8 cellular contexts compared by ENCODE assay signal in the genomic region with DNA sequence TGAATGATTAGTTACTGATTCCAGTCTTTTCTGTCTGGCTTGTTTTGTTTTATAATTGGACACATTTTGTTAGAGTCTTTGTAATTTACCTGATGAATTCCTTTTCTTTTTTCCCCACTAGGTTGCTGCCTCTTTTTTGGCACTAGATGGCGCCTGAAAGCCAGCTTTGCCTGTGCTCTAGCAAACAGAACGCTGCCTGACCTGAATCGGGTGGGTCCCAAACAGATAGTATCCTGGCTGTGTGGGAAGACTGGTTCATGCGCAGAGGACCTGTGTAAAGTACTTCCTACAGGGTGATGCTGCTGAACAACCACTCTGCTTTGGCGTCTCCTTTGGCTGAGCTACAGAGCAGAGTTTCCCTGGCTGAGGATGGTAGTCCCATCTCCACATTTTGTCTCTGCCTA.
DNase-seq lines count a peak whose midpoint lies in the region; ATAC-seq, FAIRE-seq and TF ChIP-seq lines count a peak whose summit lies in the region.

No MANE protein-coding gene starts in this region.

- CTCF ChIA-PET in HEK293T (lab: Yijun Ruan, JAX) = no interaction called here

- H3K4me3 ChIP-seq in Peyer's patch (no peak overlapping the region), bronchial epithelial cell (ENCODE audit: low read depth, low read length) (no peak overlapping the region), osteoblast (ENCODE audit: insufficient read depth, low read length) (no peak overlapping the region), right atrium auricular region (no peak overlapping the region)

- peak; percentile 5 for DNase-seq in NCI-H146 (lab: John Stamatoyannopoulos, UW)
- no peak for DNase-seq in NCI-H146 treated with DMSO at 0.1 percent for 48 hours (lab: John Stamatoyannopoulos, UW; ENCODE audit: unreplicated experiment)
- DNase-seq in HEK293T (ENCODE audit: extremely low spot score) = peak; percentile 30
- peak in 2 of 3 donors; percentile 40 to 45 for DNase-seq in Peyer's patch
- DNase-seq in bronchial epithelial cell (ENCODE audit: low read depth) = peak; percentile 48
- no peak for DNase-seq in osteoblast (ENCODE audit: insufficient read length, low spot score, missing footprints)
- no peak for DNase-seq in right atrium auricular region (ENCODE audit: low spot score)

- no peaks in the 10 kb centered on the region for H3K36me3 ChIP-seq in Peyer's patch
- no peaks in the 10 kb centered on the region for H3K36me3 ChIP-seq in bronchial epithelial cell (ENCODE audit: control insufficient read depth, insufficient read depth, low read length)
- no peaks in the 10 kb centered on the region for H3K36me3 ChIP-seq in osteoblast (ENCODE audit: insufficient read depth, low read length)
- H3K36me3 ChIP-seq in right atrium auricular region = no peaks in the 10 kb centered on the region

- no peaks in the 10 kb centered on the region for H4K20me1 ChIP-seq in osteoblast (ENCODE audit: insufficient read depth, low read length)

- no peaks in the 10 kb centered on the region for H3K79me2 ChIP-seq in osteoblast (ENCODE audit: insufficient read depth, low read length)

- TF ChIP-seq POLR2A in Peyer's patch (IDR thresholded peaks at IDR 0.05) = no peak

- ATAC-seq in HG03521 (IDR thresholded peaks at IDR 0.05; ENCODE audit: unreplicated experiment) = no peak

- TF ChIP-seq CTCF in Peyer's patch (IDR thresholded peaks at IDR 0.05) (peak in 3 of 6 experiments; percentile 42 to 52 (median 47)), bronchial epithelial cell (IDR thresholded peaks at IDR 0.05; ENCODE audit: insufficient read depth, low read length, severe bottlenecking) (peak; percentile 46), osteoblast (IDR thresholded peaks at IDR 0.05; ENCODE audit: extremely low read depth, low read depth, low read length) (peak; percentile 44), right atrium auricular region (IDR thresholded peaks at IDR 0.05) (peak in 1 of 2 donors; percentile 31)

- H3K9me3 ChIP-seq in Peyer's patch (peaks cover 0 to 20% (median 3%) of the 10 kb centered on the region in 4 donors), osteoblast (ENCODE audit: low read depth, low read length) (peaks cover 2% of the 10 kb centered on the region), right atrium auricular region (peaks cover 9 to 53% of the 10 kb centered on the region in 2 donors)

- H3K27me3 ChIP-seq in Peyer's patch = no peaks in the 10 kb centered on the region
- no peaks in the 10 kb centered on the region for H3K27me3 ChIP-seq in bronchial epithelial cell (ENCODE audit: control insufficient read depth, insufficient read depth, low read length)
- H3K27me3 ChIP-seq in osteoblast (ENCODE audit: insufficient read depth, low read length) = no peaks in the 10 kb centered on the region
- no peaks in the 10 kb centered on the region for H3K27me3 ChIP-seq in right atrium auricular region

- POLR2A ChIA-PET in HEK293T (lab: Yijun Ruan, JAX) = no interaction called here

- no peak for FAIRE-seq in bronchial epithelial cell (lab: Jason Lieb, UNC)

- H3K4me1 ChIP-seq in Peyer's patch (no peaks in the 10 kb centered on the region), osteoblast (ENCODE audit: insufficient read depth, low read length) (no peaks in the 10 kb centered on the region), right atrium auricular region (no peaks in the 10 kb centered on the region)

- no peak overlapping the region for H2AFZ ChIP-seq in osteoblast (ENCODE audit: low read length)

- H3K27ac ChIP-seq in Peyer's patch (no peak overlapping the region), osteoblast (ENCODE audit: low read depth, low read length) (no peak overlapping the region), right atrium auricular region (no peak overlapping the region)

- no peak overlapping the region for H3K4me2 ChIP-seq in osteoblast (ENCODE audit: insufficient read depth, low read length)

TF ChIP-seq in HEK293T, 16 proteins besides CTCF, POLR2A, EP300 and RAD21:
- TF ChIP-seq ARNT (IDR thresholded peaks at IDR 0.05) (no peak), SP1 (IDR thresholded peaks at IDR 0.05) (no peak), NFRKB (IDR thresholded peaks at IDR 0.05) (no peak), FOXM1 (IDR thresholded peaks at IDR 0.05; ENCODE audit: borderline replicate concordance) (no peak), ELF4 (IDR thresholded peaks at IDR 0.05) (no peak), SUZ12 (IDR thresholded peaks at IDR 0.05) (no peak)
TF ChIP-seq in HEK293T: peak in this region for 0.

Comparison
In these comparisons a context has a peak if more than half of its experiments do, and no peak if none do; other contexts are left out.
1. DNase-seq: peak in NCI-H146 (single experiment), HEK293T (single experiment), Peyer's patch (2 of 3) and bronchial epithelial cell (single experiment); none in NCI-H146 treated with DMSO at 0.1 percent for 48 hours (single experiment), osteoblast (single experiment) and right atrium auricular region (single experiment).